In genomic region chr6:47700051-47700450, GRCh38 we compare ENCODE assay signal across 14 cellular contexts. TPM values are rescaled to one million over a fixed set of nuclear protein-coding genes. Genes with fewer than 3 reads are reported as not detected.
DNase-seq lines count a peak whose midpoint lies in the region; ATAC-seq and TF ChIP-seq lines count a peak whose summit lies in the region.
"Had no signal": no experiment of that assay in that cellular context is flagged by ENCODE, and none has a peak within 500 bp of the region (broad histone marks: within the 10 kb centered on the region; RNA-seq: fewer than 3 reads in every experiment).

No MANE protein-coding gene starts in this region.

- H3K27ac ChIP-seq in RWPE2 (ENCODE audit: poor library complexity, severe bottlenecking) = peak overlapping the region; percentile 94
- H3K27ac ChIP-seq: 22Rv1, colonic mucosa had no signal

- peaks cover 41% of the 10 kb centered on the region for H3K4me1 ChIP-seq in RWPE2 (ENCODE audit: insufficient read depth, poor library complexity, severe bottlenecking)
- H3K4me1 ChIP-seq: colonic mucosa had no signal

- no peak overlapping the region for H3K4me3 ChIP-seq in RWPE2 (ENCODE audit: severe bottlenecking)
- H3K4me3 ChIP-seq in fibroblast of villous mesenchyme (ENCODE audit: low read depth, low read length) = no peak overlapping the region
- H3K4me3 ChIP-seq: colonic mucosa had no signal

- TF ChIP-seq CTCF in RWPE2 (IDR thresholded peaks at IDR 0.05; ENCODE audit: poor library complexity, severe bottlenecking) = no peak
- TF ChIP-seq CTCF in fibroblast of villous mesenchyme (IDR thresholded peaks at IDR 0.05; ENCODE audit: insufficient read depth, low read depth, low read length) = no peak

- no peaks in the 10 kb centered on the region; the same call in 1 of the 2 replicates for H3K36me3 ChIP-seq in RWPE2 (ENCODE audit: low read depth)
- H3K36me3 ChIP-seq: colonic mucosa had no signal

- no peaks in the 10 kb centered on the region for H3K27me3 ChIP-seq in RWPE2 (ENCODE audit: insufficient read depth, poor library complexity, severe bottlenecking)
- H3K27me3 ChIP-seq: colonic mucosa had no signal

- H3K9me3 ChIP-seq in RWPE2 (ENCODE audit: severe bottlenecking) = no peaks in the 10 kb centered on the region
- H3K9me3 ChIP-seq: colonic mucosa had no signal

- DNase-seq in DMS53 (lab: John Stamatoyannopoulos, UW) (peak; percentile 58), DMS53 treated with DMSO at 0.1 percent for 48 hours (lab: John Stamatoyannopoulos, UW; ENCODE audit: unreplicated experiment) (no peak), RWPE2 (ENCODE audit: low spot score) (peak; percentile 92), fibroblast of villous mesenchyme (ENCODE audit: low read depth) (peak; percentile 70), ureter (ENCODE audit: low spot score) (peak; percentile 57), DMS114 treated with DMSO at 0.1 percent for 48 hours (lab: John Stamatoyannopoulos, UW; ENCODE audit: unreplicated experiment) (no peak)
- no peak for DNase-seq in activated naive CD4-positive, alpha-beta T cell treated with Interleukin-2 at 50 U/mL for 16 hours
- no peak for DNase-seq in central memory CD4-positive, alpha-beta T cell
- DNase-seq: activated B cell treated with CpG ODN at 0.5 μM for 24 hours, colonic mucosa, GDM1, H7 had no signal

- ATAC-seq in RWPE2 (ENCODE audit: low read depth) = peak; percentile 79
- ATAC-seq: activated T-helper 17 cell treated with anti-CD3 and anti-CD28 coated beads, Interleukin-2, amount 50 U/mL, for 72 hours had no signal

RNA-seq across cellular contexts. Expression of gene ADGRF4, which starts 1.7 kb away (rescaled TPM):
- 0.32 and 0.43 TPM in 2 replicates for total RNA-seq in fibroblast of villous mesenchyme
- total RNA-seq in ureter = 6.5 TPM
- total RNA-seq: activated B cell treated with CpG ODN at 0.5 μM for 24 hours; activated T-helper 17 cell treated with anti-CD3 and anti-CD28 coated beads, Interleukin-2, amount 50 U/mL, for 72 hours had no signal

Comparison
In these comparisons a context has a peak if more than half of its experiments do, and no peak if none do; other contexts are left out.
1. DNase-seq: peak in DMS53 (single experiment), RWPE2 (single experiment), fibroblast of villous mesenchyme (single experiment) and ureter (single experiment); none in DMS53 treated with DMSO at 0.1 percent for 48 hours (single experiment), DMS114 treated with DMSO at 0.1 percent for 48 hours (single experiment), activated naive CD4-positive, alpha-beta T cell treated with Interleukin-2 at 50 U/mL for 16 hours (single experiment) and central memory CD4-positive, alpha-beta T cell (single experiment).